31 cellular contexts compared by ENCODE assay signal in genomic region chr11:101063706-101064105, GRCh38.
"Had no signal": no experiment of that assay in that cellular context is flagged by ENCODE, and none has a peak within 500 bp of the region (broad histone marks: within the 10 kb centered on the region; RNA-seq: fewer than 3 reads in every experiment).

No MANE protein-coding gene starts in this region.

- H3K36me3 ChIP-seq: adrenal gland, ascending aorta, brain microvascular endothelial cell, breast epithelium, cardiac muscle cell had no signal

- H3K4me3 ChIP-seq: adrenal gland, ascending aorta, body of pancreas, breast epithelium, cardiac muscle cell had no signal

- ATAC-seq: activated naive CD4-positive, alpha-beta T cell treated with anti-CD3 and anti-CD28 coated beads, Interleukin-2, amount 50 U/mL, for 72 hours; activated naive CD8-positive, alpha-beta T cell treated with anti-CD3 and anti-CD28 coated beads, Interleukin-2, amount 50 U/mL, for 24 hours; activated T-cell treated with anti-CD3 and anti-CD28 coated beads, Interleukin-2, amount 50 U/mL, for 4 hours; activated T-cell treated with anti-CD3 and anti-CD28 coated beads, Interleukin-2, amount 50 U/mL, for 72 hours; activated T-helper 17 cell treated with anti-CD3 and anti-CD28 coated beads, Interleukin-2, amount 50 U/mL, for 72 hours; body of pancreas had no signal

- H3K27ac ChIP-seq: adrenal gland, ascending aorta, body of pancreas, brain microvascular endothelial cell, cardiac muscle cell had no signal

- H3K4me1 ChIP-seq: adrenal gland, body of pancreas, breast epithelium had no signal

- H3K9me3 ChIP-seq: adrenal gland, ascending aorta, body of pancreas, breast epithelium had no signal

- H3K27me3 ChIP-seq: adrenal gland, ascending aorta, body of pancreas, brain microvascular endothelial cell, breast epithelium, cardiac muscle cell had no signal

- DNase-seq: activated effector memory CD4-positive, alpha-beta T cell treated with anti-CD3 and anti-CD28 coated beads, Interleukin-2, amount 50 U/mL, for 16 hours; activated effector memory CD4-positive, alpha-beta T cell treated with Interleukin-2 at 50 U/mL for 16 hours; activated gamma-delta T cell; activated gamma-delta T cell treated with Interleukin-2 at 50 U/mL for 16 hours; activated naive CD4-positive, alpha-beta T cell; activated naive CD4-positive, alpha-beta T cell treated with anti-CD3 and anti-CD28 coated beads for 36 hours; activated naive CD4-positive, alpha-beta T cell treated with anti-CD3 and anti-CD28 coated beads, Interleukin-2, amount 10 ng/mL, durations not matched to agents 7 days and 5 days; activated naive CD4-positive, alpha-beta T cell treated with anti-CD3 and anti-CD28 coated beads, Interleukin-2, amount 50 U/mL, for 16 hours; activated naive CD4-positive, alpha-beta T cell treated with Interleukin-2 at 50 U/mL for 16 hours; activated naive CD8-positive, alpha-beta T cell treated with anti-CD3 and anti-CD28 coated beads for 36 hours; activated naive CD8-positive, alpha-beta T cell treated with anti-CD3 and anti-CD28 coated beads, Interleukin-2, amount 10 ng/mL, durations not matched to agents 7 days and 5 days; activated naive CD8-positive, alpha-beta T cell treated with anti-CD3 and anti-CD28 coated beads, Interleukin-2, amount 50 U/mL, for 24 hours; activated T-cell treated with anti-CD3 and anti-CD28 coated beads, Interleukin-2, amount 50 U/mL, for 24 hours; activated T-cell treated with anti-CD3 and anti-CD28 coated beads, Interleukin-2, amount 50 U/mL, for 4 hours; activated T-cell treated with anti-CD3 and anti-CD28 coated beads, Interleukin-2, amount 50 U/mL, for 48 hours; activated T-cell treated with anti-CD3 and anti-CD28 coated beads, Interleukin-2, amount 50 U/mL, for 72 hours; adrenal gland; amniotic stem cell; amygdala; anterior cingulate cortex; aorta; body of pancreas; brain microvascular endothelial cell; caudate nucleus; central memory CD4-positive, alpha-beta T cell; cerebellar nuclear complex had no signal
